3 cellular contexts compared by ENCODE assay signal in genomic region chr12:68804654-68805591, GRCh38.
A peak's percentile ranks its signal among the peaks of the same experiment; 100 is the strongest.
TF ChIP-seq lines count a peak whose summit lies in the region.

No MANE protein-coding gene starts in this region.

TF ChIP-seq in HEK293, 187 proteins besides CTCF, POLR2A, EP300 and RAD21 (continues in another document):
- no peak for TF ChIP-seq KLF17 (tag by site-specific recombination; IDR thresholded peaks at IDR 0.05)
- TF ChIP-seq INSM2 (tag by site-specific recombination; IDR thresholded peaks at IDR 0.05) = no peak
- TF ChIP-seq HOXC10 (CRISPR knock-in tag; IDR thresholded peaks at IDR 0.05) = no peak
- no peak for TF ChIP-seq ZNF133 (tag by site-specific recombination; IDR thresholded peaks at IDR 0.05)
- no peak for TF ChIP-seq ZNF501 (tag by site-specific recombination; IDR thresholded peaks at IDR 0.05)
- no peak for TF ChIP-seq ZNF324 (tag by site-specific recombination; IDR thresholded peaks at IDR 0.05)
- no peak for TF ChIP-seq ZNF148 (tag by site-specific recombination; IDR thresholded peaks at IDR 0.05; ENCODE audit: borderline replicate concordance)
- no peak for TF ChIP-seq KLF1 (tag by site-specific recombination; IDR thresholded peaks at IDR 0.05)
- TF ChIP-seq FEZF1 (tag by site-specific recombination; IDR thresholded peaks at IDR 0.05) = no peak
- no peak for TF ChIP-seq HOXA7 (CRISPR knock-in tag; IDR thresholded peaks at IDR 0.05; ENCODE audit: borderline replicate concordance)
- TF ChIP-seq SP7 (tag by site-specific recombination; IDR thresholded peaks at IDR 0.05) = 0 out of 2 replicates have a peak, but pooled peaks have one; percentile 14
- no peak for TF ChIP-seq ZNF514 (tag by site-specific recombination; IDR thresholded peaks at IDR 0.05)
- no peak for TF ChIP-seq ZNF423 (tag by site-specific recombination; IDR thresholded peaks at IDR 0.05)
- peak; percentile 40 for TF ChIP-seq PRDM1 (tag by site-specific recombination; IDR thresholded peaks at IDR 0.05)

TF ChIP-seq in K562, 482 proteins besides CTCF, POLR2A, EP300 and RAD21 (continued from another document and continues in another):
- no peak for TF ChIP-seq XRCC4 (IDR thresholded peaks at IDR 0.05; ENCODE audit: extremely low read depth, insufficient read depth, insufficient read length)
- TF ChIP-seq SIN3A (IDR thresholded peaks at IDR 0.05; ENCODE audit: borderline replicate concordance in 2 of 2, control insufficient read depth in 1 of 2, low read depth in 2 of 2, low read length in 2 of 2) = no peak
- TF ChIP-seq ZNF512 (tag; IDR thresholded peaks at IDR 0.05) = no peak
- TF ChIP-seq NR2C1 (IDR thresholded peaks at IDR 0.05) = peak; percentile 52; the same call in 1 of the 2 replicates
- no peak for TF ChIP-seq NR2C1 (tag; IDR thresholded peaks at IDR 0.05)
- no peak for TF ChIP-seq HLTF (IDR thresholded peaks at IDR 0.05)
- no peak for TF ChIP-seq ATF7 (IDR thresholded peaks at IDR 0.05)
- no peak for TF ChIP-seq TAF7 (tag; IDR thresholded peaks at IDR 0.05)
- TF ChIP-seq HOMEZ (CRISPR knock-in tag; IDR thresholded peaks at IDR 0.05) = no peak
- TF ChIP-seq FOXJ2 (tag; IDR thresholded peaks at IDR 0.05) = no peak
- no peak for TF ChIP-seq SNIP1 (IDR thresholded peaks at IDR 0.05; ENCODE audit: low read depth)
- TF ChIP-seq C11orf30 (IDR thresholded peaks at IDR 0.05; ENCODE audit: low read depth) = no peak
- no peak for TF ChIP-seq STAT5A (IDR thresholded peaks at IDR 0.05; ENCODE audit: borderline replicate concordance, low read length)
- 0 out of 2 replicates have a peak, but pooled peaks have one; percentile 5 for TF ChIP-seq CBFA2T2 (conservative IDR thresholded peaks at IDR 0.05)
- no peak for TF ChIP-seq USF1 (CRISPR knock-in tag; IDR thresholded peaks at IDR 0.05)
- no peak for TF ChIP-seq KDM5B (IDR thresholded peaks at IDR 0.05; ENCODE audit: insufficient replicate concordance, low read depth, low read length)
- TF ChIP-seq HNRNPLL (IDR thresholded peaks at IDR 0.05; ENCODE audit: low read depth, low read length, poor library complexity, severe bottlenecking) = peak; percentile 26
- peak; percentile 41 for TF ChIP-seq PRDM10 (IDR thresholded peaks at IDR 0.05; ENCODE audit: partially characterized antibody)
- no peak for TF ChIP-seq ETS2 (tag; IDR thresholded peaks at IDR 0.05; ENCODE audit: borderline replicate concordance, poor library complexity, severe bottlenecking)
- TF ChIP-seq NEUROD1 (IDR thresholded peaks at IDR 0.05; ENCODE audit: borderline replicate concordance, low read depth, low read length, partially characterized antibody) = no peak
- no peak for TF ChIP-seq FOXK2 (conservative IDR thresholded peaks at IDR 0.05 in 1 of 2, IDR thresholded peaks at IDR 0.05 in 1 of 2; ENCODE audit: low read depth in 2 of 2)
- TF ChIP-seq TRIM24 (IDR thresholded peaks at IDR 0.05) = no peak
- no peak for TF ChIP-seq ZNF133 (CRISPR knock-in tag; IDR thresholded peaks at IDR 0.05)
- TF ChIP-seq ETV5 (CRISPR knock-in tag; IDR thresholded peaks at IDR 0.05; ENCODE audit: low read depth) = no peak
- no peak for TF ChIP-seq NCOA4 (IDR thresholded peaks at IDR 0.05; ENCODE audit: partially characterized antibody)

TF ChIP-seq in liver, 16 proteins besides CTCF, POLR2A, EP300 and RAD21 (continued from another document):
- no peak for TF ChIP-seq ZBTB33 (IDR thresholded peaks at IDR 0.05)
- no peak for TF ChIP-seq HNF4G (IDR thresholded peaks at IDR 0.05)
- TF ChIP-seq NR2F2 (IDR thresholded peaks at IDR 0.05) = no peak
- TF ChIP-seq JUND (IDR thresholded peaks at IDR 0.05) = peak in 1 of 2 donors; percentile 21
- no peak for TF ChIP-seq FOXA1 (IDR thresholded peaks at IDR 0.05)
- TF ChIP-seq RXRA (IDR thresholded peaks at IDR 0.05) = peak; percentile 47 to 79
- TF ChIP-seq REST (IDR thresholded peaks at IDR 0.05) = peak; percentile 60
- TF ChIP-seq HNF4A (conservative IDR thresholded peaks at IDR 0.05) = peak; percentile 46 to 74
- peak; percentile 35 for TF ChIP-seq MAX (IDR thresholded peaks at IDR 0.05)
- TF ChIP-seq ATF3 (IDR thresholded peaks at IDR 0.05) = no peak
- TF ChIP-seq EGR1 (IDR thresholded peaks at IDR 0.05; ENCODE audit: low read depth in 2 of 2) = no peak
- TF ChIP-seq SP1 (IDR thresholded peaks at IDR 0.05) = peak; percentile 61
- peak; percentile 76 for TF ChIP-seq TAF1 (conservative IDR thresholded peaks at IDR 0.05)
